ENCODE assay signal across 1 cellular context in genomic region chr3:42025388-42026138, GRCh38.
TF ChIP-seq lines count a peak whose summit lies in the region.

No MANE protein-coding gene starts in this region.

TF ChIP-seq in K562, 482 proteins besides CTCF, POLR2A, EP300 and RAD21 (continued from another document and continues in another):
- TF ChIP-seq ZBTB40 (IDR thresholded peaks at IDR 0.05) = peak; percentile 56; the same call in 1 of the 2 replicates
- no peak for TF ChIP-seq ZBTB40 (CRISPR knock-in tag; IDR thresholded peaks at IDR 0.05)
- TF ChIP-seq, protein P1, sequence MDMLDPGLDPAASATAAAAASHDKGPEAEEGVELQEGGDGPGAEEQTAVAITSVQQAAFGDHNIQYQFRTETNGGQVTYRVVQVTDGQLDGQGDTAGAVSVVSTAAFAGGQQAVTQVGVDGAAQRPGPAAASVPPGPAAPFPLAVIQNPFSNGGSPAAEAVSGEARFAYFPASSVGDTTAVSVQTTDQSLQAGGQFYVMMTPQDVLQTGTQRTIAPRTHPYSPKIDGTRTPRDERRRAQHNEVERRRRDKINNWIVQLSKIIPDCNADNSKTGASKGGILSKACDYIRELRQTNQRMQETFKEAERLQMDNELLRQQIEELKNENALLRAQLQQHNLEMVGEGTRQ (CRISPR knock-in tag; IDR thresholded peaks at IDR 0.05) = peak; percentile 94
- TF ChIP-seq TEAD2 (tag; IDR thresholded peaks at IDR 0.05) = no peak
- TF ChIP-seq, protein P2, sequence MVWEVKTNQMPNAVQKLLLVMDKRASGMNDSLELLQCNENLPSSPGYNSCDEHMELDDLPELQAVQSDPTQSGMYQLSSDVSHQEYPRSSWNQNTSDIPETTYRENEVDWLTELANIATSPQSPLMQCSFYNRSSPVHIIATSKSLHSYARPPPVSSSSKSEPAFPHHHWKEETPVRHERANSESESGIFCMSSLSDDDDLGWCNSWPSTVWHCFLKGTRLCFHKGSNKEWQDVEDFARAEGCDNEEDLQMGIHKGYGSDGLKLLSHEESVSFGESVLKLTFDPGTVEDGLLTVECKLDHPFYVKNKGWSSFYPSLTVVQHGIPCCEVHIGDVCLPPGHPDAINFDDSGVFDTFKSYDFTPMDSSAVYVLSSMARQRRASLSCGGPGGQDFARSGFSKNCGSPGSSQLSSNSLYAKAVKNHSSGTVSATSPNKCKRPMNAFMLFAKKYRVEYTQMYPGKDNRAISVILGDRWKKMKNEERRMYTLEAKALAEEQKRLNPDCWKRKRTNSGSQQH (CRISPR knock-in tag; IDR thresholded peaks at IDR 0.05) = peak; percentile 67; the same call in 1 of the 2 replicates
- peak; percentile 71; the same call in 1 of the 2 replicates for TF ChIP-seq DPF2 (IDR thresholded peaks at IDR 0.05)
- TF ChIP-seq ARID1B (IDR thresholded peaks at IDR 0.05) = peak; percentile 60
- TF ChIP-seq, protein P3, sequence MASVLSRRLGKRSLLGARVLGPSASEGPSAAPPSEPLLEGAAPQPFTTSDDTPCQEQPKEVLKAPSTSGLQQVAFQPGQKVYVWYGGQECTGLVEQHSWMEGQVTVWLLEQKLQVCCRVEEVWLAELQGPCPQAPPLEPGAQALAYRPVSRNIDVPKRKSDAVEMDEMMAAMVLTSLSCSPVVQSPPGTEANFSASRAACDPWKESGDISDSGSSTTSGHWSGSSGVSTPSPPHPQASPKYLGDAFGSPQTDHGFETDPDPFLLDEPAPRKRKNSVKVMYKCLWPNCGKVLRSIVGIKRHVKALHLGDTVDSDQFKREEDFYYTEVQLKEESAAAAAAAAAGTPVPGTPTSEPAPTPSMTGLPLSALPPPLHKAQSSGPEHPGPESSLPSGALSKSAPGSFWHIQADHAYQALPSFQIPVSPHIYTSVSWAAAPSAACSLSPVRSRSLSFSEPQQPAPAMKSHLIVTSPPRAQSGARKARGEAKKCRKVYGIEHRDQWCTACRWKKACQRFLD (CRISPR knock-in tag; IDR thresholded peaks at IDR 0.05) = no peak
- TF ChIP-seq, protein P4, sequence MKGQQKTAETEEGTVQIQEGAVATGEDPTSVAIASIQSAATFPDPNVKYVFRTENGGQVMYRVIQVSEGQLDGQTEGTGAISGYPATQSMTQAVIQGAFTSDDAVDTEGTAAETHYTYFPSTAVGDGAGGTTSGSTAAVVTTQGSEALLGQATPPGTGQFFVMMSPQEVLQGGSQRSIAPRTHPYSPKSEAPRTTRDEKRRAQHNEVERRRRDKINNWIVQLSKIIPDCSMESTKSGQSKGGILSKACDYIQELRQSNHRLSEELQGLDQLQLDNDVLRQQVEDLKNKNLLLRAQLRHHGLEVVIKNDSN (CRISPR knock-in tag; IDR thresholded peaks at IDR 0.05) = peak; percentile 90
- TF ChIP-seq, protein P5, sequence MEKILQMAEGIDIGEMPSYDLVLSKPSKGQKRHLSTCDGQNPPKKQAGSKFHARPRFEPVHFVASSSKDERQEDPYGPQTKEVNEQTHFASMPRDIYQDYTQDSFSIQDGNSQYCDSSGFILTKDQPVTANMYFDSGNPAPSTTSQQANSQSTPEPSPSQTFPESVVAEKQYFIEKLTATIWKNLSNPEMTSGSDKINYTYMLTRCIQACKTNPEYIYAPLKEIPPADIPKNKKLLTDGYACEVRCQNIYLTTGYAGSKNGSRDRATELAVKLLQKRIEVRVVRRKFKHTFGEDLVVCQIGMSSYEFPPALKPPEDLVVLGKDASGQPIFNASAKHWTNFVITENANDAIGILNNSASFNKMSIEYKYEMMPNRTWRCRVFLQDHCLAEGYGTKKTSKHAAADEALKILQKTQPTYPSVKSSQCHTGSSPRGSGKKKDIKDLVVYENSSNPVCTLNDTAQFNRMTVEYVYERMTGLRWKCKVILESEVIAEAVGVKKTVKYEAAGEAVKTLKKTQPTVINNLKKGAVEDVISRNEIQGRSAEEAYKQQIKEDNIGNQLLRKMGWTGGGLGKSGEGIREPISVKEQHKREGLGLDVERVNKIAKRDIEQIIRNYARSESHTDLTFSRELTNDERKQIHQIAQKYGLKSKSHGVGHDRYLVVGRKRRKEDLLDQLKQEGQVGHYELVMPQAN (IDR thresholded peaks at IDR 0.05; ENCODE audit: borderline replicate concordance) = peak; percentile 72
- TF ChIP-seq ZNF174 (CRISPR knock-in tag; IDR thresholded peaks at IDR 0.05) = no peak
- peak; percentile 47; the same call in 1 of the 2 replicates for TF ChIP-seq SMARCA4 (IDR thresholded peaks at IDR 0.05)
- TF ChIP-seq NCOA2 (IDR thresholded peaks at IDR 0.05; ENCODE audit: partially characterized antibody in 2 of 2) = no peak
- peak; percentile 70; the same call in 1 of the 2 replicates for TF ChIP-seq SOX6 (IDR thresholded peaks at IDR 0.05)
- no peak for TF ChIP-seq STAG1 (CRISPR knock-in tag; IDR thresholded peaks at IDR 0.05; ENCODE audit: borderline replicate concordance)
- TF ChIP-seq ATF3 (IDR thresholded peaks at IDR 0.05) = peak; percentile 86
- 0 out of 2 replicates have a peak, but pooled peaks have one; percentile 46 for TF ChIP-seq ATF3 (CRISPR knock-in tag; conservative IDR thresholded peaks at IDR 0.05)
- no peak for TF ChIP-seq CAMTA2 (CRISPR knock-in tag; conservative IDR thresholded peaks at IDR 0.05)
- TF ChIP-seq CXXC5 (CRISPR knock-in tag; IDR thresholded peaks at IDR 0.05) = peak; percentile 39; the same call in 1 of the 2 replicates
- TF ChIP-seq ARNT (IDR thresholded peaks at IDR 0.05) = peak in 1 of 2 experiments; percentile 57; a peak in 1 of 4 replicates
- no peak for TF ChIP-seq GABPB1 (CRISPR knock-in tag; IDR thresholded peaks at IDR 0.05)
- TF ChIP-seq, protein P6, sequence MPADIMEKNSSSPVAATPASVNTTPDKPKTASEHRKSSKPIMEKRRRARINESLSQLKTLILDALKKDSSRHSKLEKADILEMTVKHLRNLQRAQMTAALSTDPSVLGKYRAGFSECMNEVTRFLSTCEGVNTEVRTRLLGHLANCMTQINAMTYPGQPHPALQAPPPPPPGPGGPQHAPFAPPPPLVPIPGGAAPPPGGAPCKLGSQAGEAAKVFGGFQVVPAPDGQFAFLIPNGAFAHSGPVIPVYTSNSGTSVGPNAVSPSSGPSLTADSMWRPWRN (IDR thresholded peaks at IDR 0.05; ENCODE audit: low read depth) = no peak
- TF ChIP-seq ELF1 (tag; IDR thresholded peaks at IDR 0.05) = 0 out of 2 replicates have a peak, but pooled peaks have one; percentile 36
- TF ChIP-seq DMBX1 (CRISPR knock-in tag; IDR thresholded peaks at IDR 0.05; ENCODE audit: borderline replicate concordance) = no peak
- no peak for TF ChIP-seq CBX5 (IDR thresholded peaks at IDR 0.05; ENCODE audit: borderline replicate concordance, low read depth)
- no peak for TF ChIP-seq NCOA1 (IDR thresholded peaks at IDR 0.05; ENCODE audit: low read depth)
- TF ChIP-seq MCM7 (IDR thresholded peaks at IDR 0.05) = peak in 1 of 2 experiments; percentile 84; a peak in 1 of 4 replicates
- TF ChIP-seq, protein P7, sequence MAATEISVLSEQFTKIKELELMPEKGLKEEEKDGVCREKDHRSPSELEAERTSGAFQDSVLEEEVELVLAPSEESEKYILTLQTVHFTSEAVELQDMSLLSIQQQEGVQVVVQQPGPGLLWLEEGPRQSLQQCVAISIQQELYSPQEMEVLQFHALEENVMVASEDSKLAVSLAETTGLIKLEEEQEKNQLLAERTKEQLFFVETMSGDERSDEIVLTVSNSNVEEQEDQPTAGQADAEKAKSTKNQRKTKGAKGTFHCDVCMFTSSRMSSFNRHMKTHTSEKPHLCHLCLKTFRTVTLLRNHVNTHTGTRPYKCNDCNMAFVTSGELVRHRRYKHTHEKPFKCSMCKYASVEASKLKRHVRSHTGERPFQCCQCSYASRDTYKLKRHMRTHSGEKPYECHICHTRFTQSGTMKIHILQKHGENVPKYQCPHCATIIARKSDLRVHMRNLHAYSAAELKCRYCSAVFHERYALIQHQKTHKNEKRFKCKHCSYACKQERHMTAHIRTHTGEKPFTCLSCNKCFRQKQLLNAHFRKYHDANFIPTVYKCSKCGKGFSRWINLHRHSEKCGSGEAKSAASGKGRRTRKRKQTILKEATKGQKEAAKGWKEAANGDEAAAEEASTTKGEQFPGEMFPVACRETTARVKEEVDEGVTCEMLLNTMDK (IDR thresholded peaks at IDR 0.05; ENCODE audit: borderline replicate concordance, insufficient read depth, low read depth, low read length, poor library complexity, severe bottlenecking) = no peak
- no peak for TF ChIP-seq HCFC1 (IDR thresholded peaks at IDR 0.05; ENCODE audit: low read depth, low read length)
- TF ChIP-seq TOE1 (IDR thresholded peaks at IDR 0.05; ENCODE audit: borderline replicate concordance) = peak; percentile 93; the same call in 1 of the 2 replicates
- no peak for TF ChIP-seq TOE1 (CRISPR knock-in tag; IDR thresholded peaks at IDR 0.05; ENCODE audit: borderline replicate concordance, low read depth)
- TF ChIP-seq ZSCAN32 (CRISPR knock-in tag; IDR thresholded peaks at IDR 0.05) = no peak
- peak; percentile 68 for TF ChIP-seq CBFA2T2 (conservative IDR thresholded peaks at IDR 0.05)
- TF ChIP-seq TARDBP (IDR thresholded peaks at IDR 0.05) = no peak
- peak; percentile 62; the same call in 1 of the 2 replicates for TF ChIP-seq MEF2A (IDR thresholded peaks at IDR 0.05; ENCODE audit: control insufficient read depth, low read depth, low read length)
- TF ChIP-seq RCOR1 (IDR thresholded peaks at IDR 0.05; ENCODE audit: borderline replicate concordance in 1 of 2, low read depth in 2 of 2, low read length in 2 of 2) = peak in 1 of 2 experiments; percentile 53; a peak in 1 of 4 replicates
- TF ChIP-seq, protein P8, sequence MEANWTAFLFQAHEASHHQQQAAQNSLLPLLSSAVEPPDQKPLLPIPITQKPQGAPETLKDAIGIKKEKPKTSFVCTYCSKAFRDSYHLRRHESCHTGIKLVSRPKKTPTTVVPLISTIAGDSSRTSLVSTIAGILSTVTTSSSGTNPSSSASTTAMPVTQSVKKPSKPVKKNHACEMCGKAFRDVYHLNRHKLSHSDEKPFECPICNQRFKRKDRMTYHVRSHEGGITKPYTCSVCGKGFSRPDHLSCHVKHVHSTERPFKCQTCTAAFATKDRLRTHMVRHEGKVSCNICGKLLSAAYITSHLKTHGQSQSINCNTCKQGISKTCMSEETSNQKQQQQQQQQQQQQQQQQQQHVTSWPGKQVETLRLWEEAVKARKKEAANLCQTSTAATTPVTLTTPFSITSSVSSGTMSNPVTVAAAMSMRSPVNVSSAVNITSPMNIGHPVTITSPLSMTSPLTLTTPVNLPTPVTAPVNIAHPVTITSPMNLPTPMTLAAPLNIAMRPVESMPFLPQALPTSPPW (CRISPR knock-in tag; IDR thresholded peaks at IDR 0.05) = peak; percentile 62
- no peak for TF ChIP-seq FOXK1 (CRISPR knock-in tag; IDR thresholded peaks at IDR 0.05; ENCODE audit: borderline replicate concordance)
- TF ChIP-seq CBFA2T3 (IDR thresholded peaks at IDR 0.05) = peak; percentile 50; the same call in 1 of the 2 replicates
- no peak for TF ChIP-seq ZNF780A (CRISPR knock-in tag; IDR thresholded peaks at IDR 0.05)
- TF ChIP-seq ETS2 (tag; IDR thresholded peaks at IDR 0.05; ENCODE audit: borderline replicate concordance, poor library complexity, severe bottlenecking) = no peak
- TF ChIP-seq TCF7L2 (IDR thresholded peaks at IDR 0.05; ENCODE audit: low read depth, low read length) = no peak
